9 cellular contexts compared by ENCODE assay signal in genomic region chr12:71938728-71939385, GRCh38. TPM values are rescaled to one million over a fixed set of nuclear protein-coding genes. Genes with fewer than 3 reads are reported as not detected.
DNase-seq lines count a peak whose midpoint lies in the region; ATAC-seq and TF ChIP-seq lines count a peak whose summit lies in the region.
"Had no signal": no experiment of that assay in that cellular context is flagged by ENCODE, and none has a peak within 500 bp of the region (broad histone marks: within the 10 kb centered on the region; RNA-seq: fewer than 3 reads in every experiment).

Gene TPH2 (plus strand): TSS chr12:71938845. CDS start chr12:71938987, 142 bp downstream.

- H3K4me1 ChIP-seq in HUES6 (ENCODE audit: control insufficient read depth, insufficient read depth, low read length) = peaks cover 12% of the 10 kb centered on the region; the same call in 1 of the 2 replicates
- no peaks in the 10 kb centered on the region for H3K4me1 ChIP-seq in SJCRH30
- H3K4me1 ChIP-seq: Peyer's patch had no signal

- peaks cover 49% of the 10 kb centered on the region for H3K27me3 ChIP-seq in CD4-positive, alpha-beta T cell (ENCODE audit: control insufficient read depth, insufficient read depth, low read length)
- H3K27me3 ChIP-seq in HUES6 (ENCODE audit: control insufficient read depth, insufficient read depth, low read length) = no peaks in the 10 kb centered on the region
- no peaks in the 10 kb centered on the region for H3K27me3 ChIP-seq in SJCRH30
- H3K27me3 ChIP-seq: Peyer's patch had no signal

- no peak within 1 kb of the TSS for H3K9ac ChIP-seq in HUES6 (ENCODE audit: low read length)

- peak; percentile 1 to 46 (median 20) for DNase-seq in CD4-positive, alpha-beta T cell
- DNase-seq in SJCRH30 = peak; percentile 81 to 89
- peak; percentile 90 for DNase-seq in astrocyte of the hippocampus (ENCODE audit: low read depth, low spot score)
- peak; percentile 96 for DNase-seq in islet precursor cell
- DNase-seq in stimulated activated CD4-positive, alpha-beta T cell treated with anti-CD3 and anti-CD28 coated beads, Interleukin-4, amount 100 ng/mL, for 48 hours (ENCODE audit: low read depth in 2 of 2) = peak; percentile 37 to 53

- no peak within 1 kb of the TSS for H3K27ac ChIP-seq in CD4-positive, alpha-beta T cell (ENCODE audit: low read depth, low read length)
- H3K27ac ChIP-seq in HUES6 (ENCODE audit: low read depth, low read length) (no peak within 1 kb of the TSS), SJCRH30 (no peak within 1 kb of the TSS)
- H3K27ac ChIP-seq: Peyer's patch had no signal

- no peak within 1 kb of the TSS for H3K27ac Mint-ChIP-seq in CD4-positive, alpha-beta T cell

- intact Hi-C loops in CD4-positive, alpha-beta T cell (cut with DNase I, micrococcal nuclease) = no loop called here

- no peak within 1 kb of the TSS for H3K4me3 Mint-ChIP-seq in CD4-positive, alpha-beta T cell

- TF ChIP-seq CTCF in CD4-positive, alpha-beta T cell (IDR thresholded peaks at IDR 0.05) = no peak

- no peaks in the 10 kb centered on the region for H3K9me3 ChIP-seq in CD4-positive, alpha-beta T cell (ENCODE audit: control insufficient read depth, low read length)
- H3K9me3 ChIP-seq in HUES6 (ENCODE audit: control insufficient read depth, insufficient read depth, low read depth, low read length) (no peaks in the 10 kb centered on the region), SJCRH30 (replicated peaks) (no peaks in the 10 kb centered on the region)
- H3K9me3 ChIP-seq: Peyer's patch had no signal

- no peaks in the 10 kb centered on the region for H3K36me3 ChIP-seq in HUES6 (ENCODE audit: control insufficient read depth, insufficient read depth, low read length)
- no peaks in the 10 kb centered on the region for H3K36me3 ChIP-seq in SJCRH30
- H3K36me3 ChIP-seq: Peyer's patch had no signal

- H3K36me3 Mint-ChIP-seq in CD4-positive, alpha-beta T cell (ENCODE audit: low read depth) = no peaks in the 10 kb centered on the region

- peaks cover 82% of the 10 kb centered on the region for H3K27me3 Mint-ChIP-seq in CD4-positive, alpha-beta T cell

- H3K4me3 ChIP-seq in HUES6 (ENCODE audit: low read depth, low read length) (peak within 1 kb of the TSS; percentile 22; the same call in 1 of the 2 replicates), SJCRH30 (no peak within 1 kb of the TSS)
- H3K4me3 ChIP-seq: Peyer's patch had no signal

- no peaks in the 10 kb centered on the region for H3K9me3 Mint-ChIP-seq in CD4-positive, alpha-beta T cell

- ATAC-seq in CD4-positive, alpha-beta T cell (ENCODE audit: poor library complexity) = peak; percentile 89
- ATAC-seq in GM19463 (IDR thresholded peaks at IDR 0.05; ENCODE audit: unreplicated experiment) (peak; percentile 45), GM18870 (IDR thresholded peaks at IDR 0.05; ENCODE audit: unreplicated experiment) (no peak)

- CTCF ChIA-PET in CD4-positive, alpha-beta T cell (lab: Charles Lee) = interaction anchor here (0.6 to 2.5 kb wide), 2 partner anchors 11 to 1630 kb away, joined by 4 to 6 read pairs; no protein-coding TSS in a partner anchor

- H3K4me1 Mint-ChIP-seq in CD4-positive, alpha-beta T cell (ENCODE audit: low read depth) = no peaks in the 10 kb centered on the region

- POLR2A ChIA-PET in CD4-positive, alpha-beta T cell (lab: Charles Lee) = no interaction called here

RNA-seq across cellular contexts. Expression of gene TPH2, which starts in this region (rescaled TPM):
- not detected for total RNA-seq in CD4-positive, alpha-beta T cell
- total RNA-seq in SJCRH30 (2014; rRNA removed; shearing (Covaris generic)) = not detected in 2 replicates
- total RNA-seq: Peyer's patch had no signal

Comparison
In these comparisons a context has a peak if more than half of its experiments do, and no peak if none do; other contexts are left out.
1. Peak in DNase-seq and ATAC-seq in CD4-positive, alpha-beta T cell; RNA of the gene not detected or under 1 TPM.
2. Peak in DNase-seq in SJCRH30; RNA of the gene not detected or under 1 TPM.
3. DNase-seq: peak in every context shown above with its lines; median percentile 96 in islet precursor cell; 90 in astrocyte of the hippocampus; 85 in SJCRH30; 45 in stimulated activated CD4-positive, alpha-beta T cell treated with anti-CD3 and anti-CD28 coated beads, Interleukin-4, amount 100 ng/mL, for 48 hours; 20 in CD4-positive, alpha-beta T cell.